19 cellular contexts compared by ENCODE assay signal in the genomic region with DNA sequence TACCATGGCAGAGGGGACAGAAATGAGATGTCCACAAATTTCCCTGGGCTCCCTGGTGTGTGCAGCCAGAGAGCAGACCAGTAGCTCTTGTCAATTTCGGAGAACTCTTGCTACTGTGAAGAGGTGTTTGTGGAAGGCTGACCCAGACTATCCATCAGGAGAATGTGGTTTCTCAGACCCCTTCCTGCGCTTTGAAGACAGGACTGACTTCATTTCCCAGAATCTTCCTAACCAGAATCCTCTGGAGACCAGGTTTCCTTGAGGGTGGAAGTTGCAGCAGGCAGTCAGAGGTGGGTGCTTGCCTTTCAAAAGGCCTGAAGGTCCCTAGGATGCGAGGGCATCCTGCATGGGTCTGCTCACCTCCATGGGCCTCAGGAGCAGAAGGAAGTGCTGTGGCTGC.
"Had no signal": no experiment of that assay in that cellular context is flagged by ENCODE, and none has a peak within 500 bp of the region (broad histone marks: within the 10 kb centered on the region; RNA-seq: fewer than 3 reads in every experiment).

No MANE protein-coding gene starts in this region.

- H3K27ac ChIP-seq: breast epithelium, colonic mucosa, PC-9 had no signal

- H2AFZ ChIP-seq: PC-9 had no signal

- H3K4me2 ChIP-seq: PC-9 had no signal

- H3K4me1 ChIP-seq: breast epithelium, colonic mucosa had no signal

- H3K4me3 ChIP-seq: breast epithelium, colonic mucosa, MG63, PC-9 had no signal

- DNase-seq: activated B cell treated with CpG ODN at 0.5 μM for 24 hours; activated CD4-positive, alpha-beta T cell treated with anti-CD3 and anti-CD28 coated beads for 1 hour; activated CD4-positive, alpha-beta T cell treated with anti-CD3 and anti-CD28 coated beads, Interleukin-2, amount 50 U/mL, for 1 hour; activated effector memory CD4-positive, alpha-beta T cell treated with anti-CD3 and anti-CD28 coated beads, Interleukin-2, amount 50 U/mL, for 16 hours; activated naive CD4-positive, alpha-beta T cell treated with Interleukin-2 at 50 U/mL for 16 hours; activated T-cell treated with anti-CD3 and anti-CD28 coated beads, Interleukin-2, amount 50 U/mL, for 4 hours; caudate nucleus; colonic mucosa; MG63; NCI-H1105; NCI-H1436; NCI-H187; NCI-H2081; NCI-H446; NCI-H524; PC-9; SIG-M5; T1000 had no signal

- H3K36me3 ChIP-seq: breast epithelium, colonic mucosa had no signal

- H3K27me3 ChIP-seq: breast epithelium, colonic mucosa, MG63 had no signal

- H3K9me3 ChIP-seq: breast epithelium, colonic mucosa, MG63 had no signal
